6 cellular contexts compared by ENCODE assay signal in the genomic region with DNA sequence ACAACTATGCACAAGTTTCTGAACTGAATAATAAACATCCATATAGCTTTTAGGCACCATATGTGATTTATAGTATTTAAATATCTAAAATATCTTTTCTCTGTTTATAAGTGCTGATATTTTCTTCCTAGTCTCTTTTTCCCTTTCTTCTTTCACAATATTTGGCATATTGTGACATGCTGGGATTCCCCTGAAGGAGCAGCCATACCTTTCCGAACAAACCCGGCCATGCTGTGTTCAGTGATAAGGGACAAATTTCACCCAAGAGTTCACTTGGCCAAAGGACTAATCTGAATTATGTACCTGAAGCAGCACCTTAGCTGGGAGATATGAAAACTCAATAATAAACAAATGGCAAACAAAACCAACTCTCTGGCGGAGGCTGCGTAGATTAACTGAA.
"Had no signal": no experiment of that assay in that cellular context is flagged by ENCODE, and none has a peak within 500 bp of the region (broad histone marks: within the 10 kb centered on the region; RNA-seq: fewer than 3 reads in every experiment).

No MANE protein-coding gene starts in this region.

- H3K4me3 Mint-ChIP-seq: GM23338, H9 had no signal

- H2AFZ ChIP-seq: GM23338 had no signal

- H3K4me3 ChIP-seq: GM23338, K562 had no signal

- DNase-seq: H9, HCEC 1CT had no signal

- H3K4me1 Mint-ChIP-seq: GM23338, H9 had no signal

- H3K27ac Mint-ChIP-seq: GM23338, H9 had no signal

- H3K27ac ChIP-seq: HL-60 had no signal

- H3K4me2 ChIP-seq: GM23338 had no signal

- ATAC-seq: GM23338, HepG2, K562 had no signal
